In genomic region chr2:96264086-96264485, GRCh38 we compare ENCODE assay signal across 8 cellular contexts. TPM values are rescaled to one million over a fixed set of nuclear protein-coding genes. Genes with fewer than 3 reads are reported as not detected.
DNase-seq lines count a peak whose midpoint lies in the region; ATAC-seq, FAIRE-seq and TF ChIP-seq lines count a peak whose summit lies in the region.

No MANE protein-coding gene starts in this region.

- H3K27me3 ChIP-seq in subcutaneous abdominal adipose tissue (ENCODE audit: control insufficient read depth in 5 of 5, insufficient read depth in 4 of 5, low read length in 5 of 5) (no peaks in the 10 kb centered on the region), testis (no peaks in the 10 kb centered on the region), ovary (no peaks in the 10 kb centered on the region)

- no peaks in the 10 kb centered on the region for H3K27me3 Mint-ChIP-seq in activated T-cell treated with anti-CD3 and anti-CD28 coated beads, Interleukin-2, amount 50 U/mL, for 24 hours
- H3K27me3 Mint-ChIP-seq in activated naive CD8-positive, alpha-beta T cell treated with anti-CD3 and anti-CD28 coated beads, Interleukin-2, amount 50 U/mL, for 24 hours, result no peaks in the 10 kb centered on the region

- intact Hi-C loops in kidney (cut with DNase I), result no loop called here
- intact Hi-C loops in testis (cut with DNase I; ENCODE audit: low total_unique reads), result no loop called here
- intact Hi-C loops in ovary (cut with DNase I), result loop anchor here in 2 of 4 donors (5.0 to 10.0 kb wide), 2 partner anchors 57 to 119 kb away; partner anchors contain the start of genes DUSP2 (in 1 of the 2) and STARD7 (in 1 of the 2)

- peaks cover 15 to 20% of the 10 kb centered on the region in 2 donors for H3K36me3 ChIP-seq in kidney (ENCODE audit: control insufficient read depth in 1 of 2, insufficient read depth in 2 of 2, low read length in 2 of 2)
- peaks cover 3 to 38% (median 24%) of the 10 kb centered on the region in 5 donors for H3K36me3 ChIP-seq in subcutaneous abdominal adipose tissue (ENCODE audit: control insufficient read depth in 5 of 5, insufficient read depth in 5 of 5, low read length in 5 of 5)
- H3K36me3 ChIP-seq in testis (ENCODE audit: low read depth, missing control alignments), result no peaks in the 10 kb centered on the region
- H3K36me3 ChIP-seq in ovary, result no peaks in the 10 kb centered on the region

- H3K27ac Mint-ChIP-seq in activated T-cell treated with anti-CD3 and anti-CD28 coated beads, Interleukin-2, amount 50 U/mL, for 24 hours, result peak overlapping the region; percentile 85
- H3K27ac Mint-ChIP-seq in activated naive CD8-positive, alpha-beta T cell treated with anti-CD3 and anti-CD28 coated beads, Interleukin-2, amount 50 U/mL, for 24 hours, result peak overlapping the region; percentile 63

- TF ChIP-seq CTCF in kidney (IDR thresholded peaks at IDR 0.05; ENCODE audit: borderline replicate concordance, extremely low read depth, insufficient read depth) (no peak), testis (IDR thresholded peaks at IDR 0.05) (no peak), ovary (IDR thresholded peaks at IDR 0.05) (no peak)

- H3K4me3 ChIP-seq in kidney (ENCODE audit: low read length in 2 of 2), result peak overlapping the region; percentile 72 to 90
- H3K4me3 ChIP-seq in subcutaneous abdominal adipose tissue (ENCODE audit: low read depth in 1 of 5, low read length in 5 of 5), result peak overlapping the region; percentile 70 to 96 (median 82)
- no peak overlapping the region for H3K4me3 ChIP-seq in testis
- H3K4me3 ChIP-seq in ovary, result no peak overlapping the region

- ATAC-seq in activated naive CD8-positive, alpha-beta T cell treated with anti-CD3 and anti-CD28 coated beads, Interleukin-2, amount 50 U/mL, for 24 hours, result no peak

- 33 to 41% methylated on average over 4 of the region's 4 CpGs for WGBS in testis, 2 donors
- WGBS in ovary, 3 donors, result 20 to 27% (median 26%) methylated on average over 4 of the region's 4 CpGs

- H3K9me3 ChIP-seq in kidney (ENCODE audit: control insufficient read depth in 1 of 2, low read length in 2 of 2), result no peaks in the 10 kb centered on the region
- H3K9me3 ChIP-seq in subcutaneous abdominal adipose tissue (ENCODE audit: control insufficient read depth in 5 of 5, low read length in 5 of 5), result no peaks in the 10 kb centered on the region
- no peaks in the 10 kb centered on the region for H3K9me3 ChIP-seq in testis
- no peaks in the 10 kb centered on the region for H3K9me3 ChIP-seq in ovary

- TF ChIP-seq EP300 in ovary (IDR thresholded peaks at IDR 0.05), result no peak

- H3K9ac ChIP-seq in kidney (ENCODE audit: low read length in 2 of 2), result peak overlapping the region; percentile 4 to 93
- H3K9ac ChIP-seq in subcutaneous abdominal adipose tissue (ENCODE audit: low read length in 5 of 5), result peak overlapping the region in 4 of 5 donors; percentile 89 to 97 (median 96)

- H3K4me1 ChIP-seq in kidney (ENCODE audit: control insufficient read depth in 1 of 2, insufficient read depth in 1 of 2, low read depth in 1 of 2, low read length in 2 of 2) (peaks cover 48 to 52% of the 10 kb centered on the region in 2 donors), subcutaneous abdominal adipose tissue (ENCODE audit: control insufficient read depth in 5 of 5, insufficient read depth in 5 of 5, low read length in 5 of 5) (peaks cover 19 to 67% (median 56%) of the 10 kb centered on the region in 5 donors), testis (peaks cover 51% of the 10 kb centered on the region), ovary (ENCODE audit: insufficient read depth) (peaks cover 26% of the 10 kb centered on the region)

- no peaks in the 10 kb centered on the region for H3K9me3 Mint-ChIP-seq in activated T-cell treated with anti-CD3 and anti-CD28 coated beads, Interleukin-2, amount 50 U/mL, for 24 hours
- no peaks in the 10 kb centered on the region for H3K9me3 Mint-ChIP-seq in activated naive CD8-positive, alpha-beta T cell treated with anti-CD3 and anti-CD28 coated beads, Interleukin-2, amount 50 U/mL, for 24 hours

- H3K4me1 Mint-ChIP-seq in activated T-cell treated with anti-CD3 and anti-CD28 coated beads, Interleukin-2, amount 50 U/mL, for 24 hours (ENCODE audit: low read depth), result peaks cover 73% of the 10 kb centered on the region
- H3K4me1 Mint-ChIP-seq in activated naive CD8-positive, alpha-beta T cell treated with anti-CD3 and anti-CD28 coated beads, Interleukin-2, amount 50 U/mL, for 24 hours, result peaks cover 65% of the 10 kb centered on the region

- no peak for TF ChIP-seq POLR2A in testis (IDR thresholded peaks at IDR 0.05)
- TF ChIP-seq POLR2A in ovary (IDR thresholded peaks at IDR 0.05), result no peak

- peak overlapping the region in 1 of 2 donors; percentile 95 for H3K27ac ChIP-seq in kidney (ENCODE audit: low read depth in 2 of 2, low read length in 2 of 2)
- H3K27ac ChIP-seq in subcutaneous abdominal adipose tissue (ENCODE audit: low read depth, low read length), result peak overlapping the region; percentile 93
- no peak overlapping the region for H3K27ac ChIP-seq in testis
- no peak overlapping the region for H3K27ac ChIP-seq in ovary

- peak overlapping the region; percentile 98 for H3K4me3 Mint-ChIP-seq in activated T-cell treated with anti-CD3 and anti-CD28 coated beads, Interleukin-2, amount 50 U/mL, for 24 hours
- H3K4me3 Mint-ChIP-seq in activated naive CD8-positive, alpha-beta T cell treated with anti-CD3 and anti-CD28 coated beads, Interleukin-2, amount 50 U/mL, for 24 hours, result peak overlapping the region; percentile 99

- DNase-seq in activated T-cell treated with anti-CD3 and anti-CD28 coated beads, Interleukin-2, amount 50 U/mL, for 24 hours, result no peak
- no peak for DNase-seq in activated T-cell treated with anti-CD3 and anti-CD28 coated beads, Interleukin-2, amount 50 U/mL, for 1 hour
- no peak for DNase-seq in activated naive CD8-positive, alpha-beta T cell treated with anti-CD3 and anti-CD28 coated beads, Interleukin-2, amount 50 U/mL, for 24 hours
- no peak for DNase-seq in kidney
- no peak for DNase-seq in testis
- no peak for DNase-seq in SK-N-DZ (ENCODE audit: low spot score)
- no peak for DNase-seq in ovary

- no peak for FAIRE-seq in kidney (lab: Jason Lieb, UNC)

- peaks cover 82% of the 10 kb centered on the region for H3K36me3 Mint-ChIP-seq in activated T-cell treated with anti-CD3 and anti-CD28 coated beads, Interleukin-2, amount 50 U/mL, for 24 hours (ENCODE audit: low read depth)
- peaks cover 25% of the 10 kb centered on the region for H3K36me3 Mint-ChIP-seq in activated naive CD8-positive, alpha-beta T cell treated with anti-CD3 and anti-CD28 coated beads, Interleukin-2, amount 50 U/mL, for 24 hours (ENCODE audit: low read depth)

RNA-seq across cellular contexts. Expression of gene TMEM127, which starts 1.7 kb away (rescaled TPM):
- total RNA-seq in kidney (72.3 TPM), testis (10 to 100 TPM; 25.0 to 32.1 TPM), ovary (10 to 100 TPM; 26.9 to 55.1 (median 51.6) TPM)
- polyA plus RNA-seq in kidney (ENCODE audit: insufficient read depth, low read depth, low replicate concordance) (37.4 TPM), testis (ENCODE audit: insufficient read depth, low read depth, low replicate concordance) (29.2 TPM), ovary (10 to 100 TPM; 32.7 to 44.7 TPM)
- 9.7 and 12.1 TPM in 2 replicates for polyA plus RNA-seq in SK-N-DZ (2014; cell fraction: cytosol; rRNA removed)
- polyA plus RNA-seq in SK-N-DZ (2014; cell fraction: nucleus; rRNA removed), result 3.7 and 7.4 TPM in 2 replicates

RNA-seq across cellular contexts. Expression of gene CIAO1, which starts 1.9 kb away (rescaled TPM):
- total RNA-seq in kidney (63.0 TPM), testis (100 to 1,000 TPM; 154 to 164 TPM), ovary (100 to 1,000 TPM in 1 of 7 donors, 10 to 100 TPM in 6; 50.8 to 103 (median 58.5) TPM)
- polyA plus RNA-seq in kidney (ENCODE audit: insufficient read depth, low read depth, low replicate concordance) (48.2 TPM), testis (ENCODE audit: insufficient read depth, low read depth, low replicate concordance) (56.8 TPM), ovary (10 to 100 TPM; 42.2 to 55.6 TPM)
- 166 and 222 TPM in 2 replicates for polyA plus RNA-seq in SK-N-DZ (2014; cell fraction: cytosol; rRNA removed)
- 169 and 171 TPM in 2 replicates for polyA plus RNA-seq in SK-N-DZ (2014; cell fraction: nucleus; rRNA removed)

RNA-seq across cellular contexts. Expression of gene SNRNP200, which starts 41.3 kb away (rescaled TPM):
- 118 TPM for total RNA-seq in kidney
- polyA plus RNA-seq in kidney (ENCODE audit: insufficient read depth, low read depth, low replicate concordance), result 46.7 TPM
- total RNA-seq in testis, result 100 to 1,000 TPM; 165 to 202 TPM
- polyA plus RNA-seq in testis (ENCODE audit: insufficient read depth, low read depth, low replicate concordance), result 181 TPM
- 97.2 and 106 TPM in 2 replicates for polyA plus RNA-seq in SK-N-DZ (2014; cell fraction: cytosol; rRNA removed)
- polyA plus RNA-seq in SK-N-DZ (2014; cell fraction: nucleus; rRNA removed), result 172 and 277 TPM in 2 replicates
- 100 to 1,000 TPM in 5 of 7 donors, 10 to 100 TPM in 2; 71.1 to 149 (median 125) TPM for total RNA-seq in ovary
- polyA plus RNA-seq in ovary, result 100 to 1,000 TPM in 1 of 2 donors, 10 to 100 TPM in 1; 92.9 to 102 TPM

RNA-seq across cellular contexts. Expression of gene STARD7, which starts 55.5 kb away (rescaled TPM):
- total RNA-seq in kidney (112 TPM), testis (10 to 100 TPM; 77.7 to 96.2 TPM), ovary (10 to 100 TPM; 40.3 to 90.9 (median 80.4) TPM)
- polyA plus RNA-seq in kidney (ENCODE audit: insufficient read depth, low read depth, low replicate concordance) (96.6 TPM), testis (ENCODE audit: insufficient read depth, low read depth, low replicate concordance) (58.0 TPM), ovary (10 to 100 TPM; 32.7 to 73.8 TPM)
- polyA plus RNA-seq in SK-N-DZ (2014; cell fraction: cytosol; rRNA removed), result 191 and 326 TPM in 2 replicates
- 165 and 200 TPM in 2 replicates for polyA plus RNA-seq in SK-N-DZ (2014; cell fraction: nucleus; rRNA removed)

Comparison
In these comparisons a context has a peak if more than half of its experiments do, and no peak if none do; other contexts are left out.
1. H3K4me3 ChIP-seq: peak in kidney (2 of 2) and subcutaneous abdominal adipose tissue (5 of 5); none in testis (0 of 2) and ovary (single experiment).